ENCODE assay signal across 22 cellular contexts in the genomic region with DNA sequence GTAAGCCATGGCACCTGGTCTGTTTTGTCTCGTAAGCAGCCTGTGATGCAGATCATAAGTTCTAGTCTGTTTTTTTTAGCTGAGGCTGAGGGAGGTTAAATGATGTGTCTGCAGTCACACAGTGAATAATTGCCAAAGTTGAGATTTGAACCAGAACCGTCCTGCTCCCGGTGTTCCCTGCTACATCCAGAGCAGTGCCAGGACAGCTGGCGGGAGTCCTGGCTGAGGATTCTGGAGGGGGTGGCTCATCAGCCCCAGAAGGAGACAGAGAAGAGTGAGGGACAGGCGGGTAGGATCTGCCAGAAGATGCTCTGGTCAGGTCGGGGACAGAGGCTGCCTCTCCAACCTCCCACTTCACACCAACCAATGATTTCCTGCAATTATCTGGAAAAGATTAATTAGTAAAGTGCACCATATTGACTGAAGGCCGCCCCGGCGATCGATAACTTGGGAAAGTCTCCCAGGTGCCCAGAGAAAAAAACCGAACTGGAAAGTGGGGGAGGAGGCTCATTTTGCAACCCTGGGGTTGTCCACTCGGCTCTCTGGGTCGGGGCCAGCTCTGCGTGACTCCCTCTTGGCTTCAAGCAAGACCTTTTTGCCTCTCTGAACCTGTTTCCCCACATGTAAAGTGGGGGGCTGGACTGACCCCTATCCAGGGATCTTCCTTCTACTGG.
"Had no signal": no experiment of that assay in that cellular context is flagged by ENCODE, and none has a peak within 500 bp of the region (broad histone marks: within the 10 kb centered on the region; RNA-seq: fewer than 3 reads in every experiment).

No MANE protein-coding gene starts in this region.

- H3K27ac ChIP-seq: colonic mucosa, heart right ventricle, left ventricle myocardium inferior, neural progenitor cell, right atrium auricular region, suprapubic skin, tibial artery, upper lobe of left lung, uterus had no signal

- H3K27me3 ChIP-seq: colonic mucosa, neural progenitor cell, right atrium auricular region, upper lobe of left lung had no signal

- H3K4me3 ChIP-seq: colonic mucosa, heart right ventricle, left ventricle myocardium inferior, lung, neural progenitor cell, right atrium auricular region, smooth muscle cell, suprapubic skin, tibial artery, upper lobe of left lung, uterus had no signal

- H3K4me1 ChIP-seq: colonic mucosa, left ventricle myocardium inferior, right atrium auricular region, tibial artery, upper lobe of left lung, uterus had no signal

- DNase-seq: cerebellar nuclear complex; colonic mucosa; dermis blood vessel endothelial cell; effector CD8-positive, alpha-beta T cell; foreskin melanocyte; heart right ventricle; hypothalamus; kidney glomerular epithelial cell; left ventricle myocardium inferior; mesenchymal stem cell; midbrain; stimulated activated CD4-positive, alpha-beta T cell treated with anti-CD3 and anti-CD28 coated beads, Interleukin-2, amount 100 ng/mL, for 48 hours; stimulated activated naive CD4-positive, alpha-beta T cell treated with Interleukin-2 at 50 U/mL for 16 hours; tibial artery; upper lobe of left lung had no signal

- H3K9me3 ChIP-seq: colonic mucosa, heart right ventricle, left ventricle myocardium inferior, right atrium auricular region, suprapubic skin, tibial artery, upper lobe of left lung, uterus had no signal

- H3K36me3 ChIP-seq: colonic mucosa, heart right ventricle, left ventricle myocardium inferior, neural progenitor cell, right atrium auricular region, suprapubic skin, tibial artery, upper lobe of left lung, uterus had no signal

- ATAC-seq: heart right ventricle; natural killer cell treated with Interleukin-12 subunit alpha and Interleukin-12 subunit beta and Interleukin-15 and Interleukin-18, amount 100 ng/mL, for 72 hours had no signal
